In the genomic region with DNA sequence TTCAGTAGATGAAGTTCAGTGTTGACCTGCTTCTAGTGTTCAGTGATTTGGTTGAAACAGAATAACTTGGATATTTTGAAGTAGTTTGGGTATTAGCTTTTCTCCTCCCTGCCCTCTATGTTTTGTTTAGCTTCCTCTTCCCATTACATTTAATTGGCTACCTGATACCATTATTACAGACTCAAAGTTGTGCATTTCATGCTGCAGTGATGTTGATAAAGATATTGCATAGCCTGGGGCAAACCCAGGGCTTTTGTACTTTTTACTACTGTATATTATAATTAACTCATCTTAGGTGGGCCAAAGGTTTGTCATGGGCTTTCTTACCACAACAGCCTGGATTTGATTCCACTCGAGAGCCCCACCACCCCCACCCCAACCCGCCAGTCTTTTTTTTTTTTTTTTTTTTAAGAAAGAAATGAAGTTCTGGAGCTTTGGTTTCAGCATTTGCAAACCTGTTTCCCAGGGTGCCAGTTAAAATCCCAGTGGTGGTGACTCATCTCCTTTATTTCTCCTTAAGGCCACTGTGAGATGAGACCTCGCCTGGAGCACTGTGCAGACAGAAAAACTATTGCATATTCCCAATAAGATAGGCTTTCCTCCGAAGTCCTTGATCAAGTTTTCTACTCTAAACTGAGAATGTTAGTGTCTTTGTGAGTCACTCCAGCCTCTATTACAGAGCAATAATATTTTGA, we compare ENCODE assay signal across 1 cellular context.
TF ChIP-seq lines count a peak whose summit lies in the region.

No MANE protein-coding gene starts in this region.

TF ChIP-seq in HEK293, 187 proteins besides CTCF, POLR2A, EP300 and RAD21 (continued from another document):
- TF ChIP-seq, protein P1, sequence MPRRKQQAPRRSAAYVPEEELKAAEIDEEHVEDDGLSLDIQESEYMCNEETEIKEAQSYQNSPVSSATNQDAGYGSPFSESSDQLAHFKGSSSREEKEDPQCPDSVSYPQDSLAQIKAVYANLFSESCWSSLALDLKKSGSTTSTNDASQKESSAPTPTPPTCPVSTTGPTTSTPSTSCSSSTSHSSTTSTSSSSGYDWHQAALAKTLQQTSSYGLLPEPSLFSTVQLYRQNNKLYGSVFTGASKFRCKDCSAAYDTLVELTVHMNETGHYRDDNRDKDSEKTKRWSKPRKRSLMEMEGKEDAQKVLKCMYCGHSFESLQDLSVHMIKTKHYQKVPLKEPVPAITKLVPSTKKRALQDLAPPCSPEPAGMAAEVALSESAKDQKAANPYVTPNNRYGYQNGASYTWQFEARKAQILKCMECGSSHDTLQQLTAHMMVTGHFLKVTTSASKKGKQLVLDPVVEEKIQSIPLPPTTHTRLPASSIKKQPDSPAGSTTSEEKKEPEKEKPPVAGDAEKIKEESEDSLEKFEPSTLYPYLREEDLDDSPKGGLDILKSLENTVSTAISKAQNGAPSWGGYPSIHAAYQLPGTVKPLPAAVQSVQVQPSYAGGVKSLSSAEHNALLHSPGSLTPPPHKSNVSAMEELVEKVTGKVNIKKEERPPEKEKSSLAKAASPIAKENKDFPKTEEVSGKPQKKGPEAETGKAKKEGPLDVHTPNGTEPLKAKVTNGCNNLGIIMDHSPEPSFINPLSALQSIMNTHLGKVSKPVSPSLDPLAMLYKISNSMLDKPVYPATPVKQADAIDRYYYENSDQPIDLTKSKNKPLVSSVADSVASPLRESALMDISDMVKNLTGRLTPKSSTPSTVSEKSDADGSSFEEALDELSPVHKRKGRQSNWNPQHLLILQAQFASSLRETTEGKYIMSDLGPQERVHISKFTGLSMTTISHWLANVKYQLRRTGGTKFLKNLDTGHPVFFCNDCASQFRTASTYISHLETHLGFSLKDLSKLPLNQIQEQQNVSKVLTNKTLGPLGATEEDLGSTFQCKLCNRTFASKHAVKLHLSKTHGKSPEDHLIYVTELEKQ (tag by site-specific recombination; IDR thresholded peaks at IDR 0.05; ENCODE audit: borderline replicate concordance), result peak; percentile 56; the same call in 1 of the 2 replicates
- TF ChIP-seq, protein P2, sequence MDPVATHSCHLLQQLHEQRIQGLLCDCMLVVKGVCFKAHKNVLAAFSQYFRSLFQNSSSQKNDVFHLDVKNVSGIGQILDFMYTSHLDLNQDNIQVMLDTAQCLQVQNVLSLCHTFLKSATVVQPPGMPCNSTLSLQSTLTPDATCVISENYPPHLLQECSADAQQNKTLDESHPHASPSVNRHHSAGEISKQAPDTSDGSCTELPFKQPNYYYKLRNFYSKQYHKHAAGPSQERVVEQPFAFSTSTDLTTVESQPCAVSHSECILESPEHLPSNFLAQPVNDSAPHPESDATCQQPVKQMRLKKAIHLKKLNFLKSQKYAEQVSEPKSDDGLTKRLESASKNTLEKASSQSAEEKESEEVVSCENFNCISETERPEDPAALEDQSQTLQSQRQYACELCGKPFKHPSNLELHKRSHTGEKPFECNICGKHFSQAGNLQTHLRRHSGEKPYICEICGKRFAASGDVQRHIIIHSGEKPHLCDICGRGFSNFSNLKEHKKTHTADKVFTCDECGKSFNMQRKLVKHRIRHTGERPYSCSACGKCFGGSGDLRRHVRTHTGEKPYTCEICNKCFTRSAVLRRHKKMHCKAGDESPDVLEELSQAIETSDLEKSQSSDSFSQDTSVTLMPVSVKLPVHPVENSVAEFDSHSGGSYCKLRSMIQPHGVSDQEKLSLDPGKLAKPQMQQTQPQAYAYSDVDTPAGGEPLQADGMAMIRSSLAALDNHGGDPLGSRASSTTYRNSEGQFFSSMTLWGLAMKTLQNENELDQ (tag by site-specific recombination; IDR thresholded peaks at IDR 0.05; ENCODE audit: low read depth), result no peak
- TF ChIP-seq, protein P3, sequence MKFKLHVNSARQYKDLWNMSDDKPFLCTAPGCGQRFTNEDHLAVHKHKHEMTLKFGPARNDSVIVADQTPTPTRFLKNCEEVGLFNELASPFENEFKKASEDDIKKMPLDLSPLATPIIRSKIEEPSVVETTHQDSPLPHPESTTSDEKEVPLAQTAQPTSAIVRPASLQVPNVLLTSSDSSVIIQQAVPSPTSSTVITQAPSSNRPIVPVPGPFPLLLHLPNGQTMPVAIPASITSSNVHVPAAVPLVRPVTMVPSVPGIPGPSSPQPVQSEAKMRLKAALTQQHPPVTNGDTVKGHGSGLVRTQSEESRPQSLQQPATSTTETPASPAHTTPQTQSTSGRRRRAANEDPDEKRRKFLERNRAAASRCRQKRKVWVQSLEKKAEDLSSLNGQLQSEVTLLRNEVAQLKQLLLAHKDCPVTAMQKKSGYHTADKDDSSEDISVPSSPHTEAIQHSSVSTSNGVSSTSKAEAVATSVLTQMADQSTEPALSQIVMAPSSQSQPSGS (tag by site-specific recombination; IDR thresholded peaks at IDR 0.05; ENCODE audit: low read depth), result no peak
- TF ChIP-seq, protein P4, sequence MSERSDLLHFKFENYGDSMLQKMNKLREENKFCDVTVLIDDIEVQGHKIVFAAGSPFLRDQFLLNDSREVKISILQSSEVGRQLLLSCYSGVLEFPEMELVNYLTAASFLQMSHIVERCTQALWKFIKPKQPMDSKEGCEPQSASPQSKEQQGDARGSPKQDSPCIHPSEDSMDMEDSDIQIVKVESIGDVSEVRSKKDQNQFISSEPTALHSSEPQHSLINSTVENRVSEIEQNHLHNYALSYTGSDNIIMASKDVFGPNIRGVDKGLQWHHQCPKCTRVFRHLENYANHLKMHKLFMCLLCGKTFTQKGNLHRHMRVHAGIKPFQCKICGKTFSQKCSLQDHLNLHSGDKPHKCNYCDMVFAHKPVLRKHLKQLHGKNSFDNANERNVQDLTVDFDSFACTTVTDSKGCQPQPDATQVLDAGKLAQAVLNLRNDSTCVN (tag by site-specific recombination; optimal IDR thresholded peaks at IDR 0.05), result no peak
- TF ChIP-seq, protein P5, sequence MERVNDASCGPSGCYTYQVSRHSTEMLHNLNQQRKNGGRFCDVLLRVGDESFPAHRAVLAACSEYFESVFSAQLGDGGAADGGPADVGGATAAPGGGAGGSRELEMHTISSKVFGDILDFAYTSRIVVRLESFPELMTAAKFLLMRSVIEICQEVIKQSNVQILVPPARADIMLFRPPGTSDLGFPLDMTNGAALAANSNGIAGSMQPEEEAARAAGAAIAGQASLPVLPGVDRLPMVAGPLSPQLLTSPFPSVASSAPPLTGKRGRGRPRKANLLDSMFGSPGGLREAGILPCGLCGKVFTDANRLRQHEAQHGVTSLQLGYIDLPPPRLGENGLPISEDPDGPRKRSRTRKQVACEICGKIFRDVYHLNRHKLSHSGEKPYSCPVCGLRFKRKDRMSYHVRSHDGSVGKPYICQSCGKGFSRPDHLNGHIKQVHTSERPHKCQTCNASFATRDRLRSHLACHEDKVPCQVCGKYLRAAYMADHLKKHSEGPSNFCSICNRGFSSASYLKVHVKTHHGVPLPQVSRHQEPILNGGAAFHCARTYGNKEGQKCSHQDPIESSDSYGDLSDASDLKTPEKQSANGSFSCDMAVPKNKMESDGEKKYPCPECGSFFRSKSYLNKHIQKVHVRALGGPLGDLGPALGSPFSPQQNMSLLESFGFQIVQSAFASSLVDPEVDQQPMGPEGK (tag by site-specific recombination; IDR thresholded peaks at IDR 0.05), result 0 out of 2 replicates have a peak, but pooled peaks have one; percentile 27
- TF ChIP-seq ZNF366 (tag by site-specific recombination; conservative IDR thresholded peaks at IDR 0.05) (peak; percentile 63), ZNF510 (tag by site-specific recombination; IDR thresholded peaks at IDR 0.05; ENCODE audit: insufficient replicate concordance) (no peak), KLF10 (tag by site-specific recombination; IDR thresholded peaks at IDR 0.05) (peak; percentile 37; the same call in 1 of the 2 replicates), YY1 (tag by site-specific recombination; IDR thresholded peaks at IDR 0.05) (no peak), SETDB1 (IDR thresholded peaks at IDR 0.05; ENCODE audit: insufficient read length, low read length) (no peak), ZNF660 (tag by site-specific recombination; IDR thresholded peaks at IDR 0.05) (no peak), WT1 (tag by site-specific recombination; IDR thresholded peaks at IDR 0.05) (peak; percentile 96), ZNF776 (tag by site-specific recombination; IDR thresholded peaks at IDR 0.05; ENCODE audit: borderline replicate concordance) (no peak)
- TF ChIP-seq, protein P6, sequence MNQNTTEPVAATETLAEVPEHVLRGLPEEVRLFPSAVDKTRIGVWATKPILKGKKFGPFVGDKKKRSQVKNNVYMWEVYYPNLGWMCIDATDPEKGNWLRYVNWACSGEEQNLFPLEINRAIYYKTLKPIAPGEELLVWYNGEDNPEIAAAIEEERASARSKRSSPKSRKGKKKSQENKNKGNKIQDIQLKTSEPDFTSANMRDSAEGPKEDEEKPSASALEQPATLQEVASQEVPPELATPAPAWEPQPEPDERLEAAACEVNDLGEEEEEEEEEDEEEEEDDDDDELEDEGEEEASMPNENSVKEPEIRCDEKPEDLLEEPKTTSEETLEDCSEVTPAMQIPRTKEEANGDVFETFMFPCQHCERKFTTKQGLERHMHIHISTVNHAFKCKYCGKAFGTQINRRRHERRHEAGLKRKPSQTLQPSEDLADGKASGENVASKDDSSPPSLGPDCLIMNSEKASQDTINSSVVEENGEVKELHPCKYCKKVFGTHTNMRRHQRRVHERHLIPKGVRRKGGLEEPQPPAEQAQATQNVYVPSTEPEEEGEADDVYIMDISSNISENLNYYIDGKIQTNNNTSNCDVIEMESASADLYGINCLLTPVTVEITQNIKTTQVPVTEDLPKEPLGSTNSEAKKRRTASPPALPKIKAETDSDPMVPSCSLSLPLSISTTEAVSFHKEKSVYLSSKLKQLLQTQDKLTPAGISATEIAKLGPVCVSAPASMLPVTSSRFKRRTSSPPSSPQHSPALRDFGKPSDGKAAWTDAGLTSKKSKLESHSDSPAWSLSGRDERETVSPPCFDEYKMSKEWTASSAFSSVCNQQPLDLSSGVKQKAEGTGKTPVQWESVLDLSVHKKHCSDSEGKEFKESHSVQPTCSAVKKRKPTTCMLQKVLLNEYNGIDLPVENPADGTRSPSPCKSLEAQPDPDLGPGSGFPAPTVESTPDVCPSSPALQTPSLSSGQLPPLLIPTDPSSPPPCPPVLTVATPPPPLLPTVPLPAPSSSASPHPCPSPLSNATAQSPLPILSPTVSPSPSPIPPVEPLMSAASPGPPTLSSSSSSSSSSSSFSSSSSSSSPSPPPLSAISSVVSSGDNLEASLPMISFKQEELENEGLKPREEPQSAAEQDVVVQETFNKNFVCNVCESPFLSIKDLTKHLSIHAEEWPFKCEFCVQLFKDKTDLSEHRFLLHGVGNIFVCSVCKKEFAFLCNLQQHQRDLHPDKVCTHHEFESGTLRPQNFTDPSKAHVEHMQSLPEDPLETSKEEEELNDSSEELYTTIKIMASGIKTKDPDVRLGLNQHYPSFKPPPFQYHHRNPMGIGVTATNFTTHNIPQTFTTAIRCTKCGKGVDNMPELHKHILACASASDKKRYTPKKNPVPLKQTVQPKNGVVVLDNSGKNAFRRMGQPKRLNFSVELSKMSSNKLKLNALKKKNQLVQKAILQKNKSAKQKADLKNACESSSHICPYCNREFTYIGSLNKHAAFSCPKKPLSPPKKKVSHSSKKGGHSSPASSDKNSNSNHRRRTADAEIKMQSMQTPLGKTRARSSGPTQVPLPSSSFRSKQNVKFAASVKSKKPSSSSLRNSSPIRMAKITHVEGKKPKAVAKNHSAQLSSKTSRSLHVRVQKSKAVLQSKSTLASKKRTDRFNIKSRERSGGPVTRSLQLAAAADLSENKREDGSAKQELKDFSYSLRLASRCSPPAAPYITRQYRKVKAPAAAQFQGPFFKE (tag by site-specific recombination; IDR thresholded peaks at IDR 0.05; ENCODE audit: borderline replicate concordance), result no peak
- TF ChIP-seq, protein P7, sequence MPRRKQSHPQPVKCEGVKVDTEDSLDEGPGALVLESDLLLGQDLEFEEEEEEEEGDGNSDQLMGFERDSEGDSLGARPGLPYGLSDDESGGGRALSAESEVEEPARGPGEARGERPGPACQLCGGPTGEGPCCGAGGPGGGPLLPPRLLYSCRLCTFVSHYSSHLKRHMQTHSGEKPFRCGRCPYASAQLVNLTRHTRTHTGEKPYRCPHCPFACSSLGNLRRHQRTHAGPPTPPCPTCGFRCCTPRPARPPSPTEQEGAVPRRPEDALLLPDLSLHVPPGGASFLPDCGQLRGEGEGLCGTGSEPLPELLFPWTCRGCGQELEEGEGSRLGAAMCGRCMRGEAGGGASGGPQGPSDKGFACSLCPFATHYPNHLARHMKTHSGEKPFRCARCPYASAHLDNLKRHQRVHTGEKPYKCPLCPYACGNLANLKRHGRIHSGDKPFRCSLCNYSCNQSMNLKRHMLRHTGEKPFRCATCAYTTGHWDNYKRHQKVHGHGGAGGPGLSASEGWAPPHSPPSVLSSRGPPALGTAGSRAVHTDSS (tag by site-specific recombination; IDR thresholded peaks at IDR 0.05), result peak; percentile 63
